Comparison of ENCODE assay signal across 8 cellular contexts in the genomic region with DNA sequence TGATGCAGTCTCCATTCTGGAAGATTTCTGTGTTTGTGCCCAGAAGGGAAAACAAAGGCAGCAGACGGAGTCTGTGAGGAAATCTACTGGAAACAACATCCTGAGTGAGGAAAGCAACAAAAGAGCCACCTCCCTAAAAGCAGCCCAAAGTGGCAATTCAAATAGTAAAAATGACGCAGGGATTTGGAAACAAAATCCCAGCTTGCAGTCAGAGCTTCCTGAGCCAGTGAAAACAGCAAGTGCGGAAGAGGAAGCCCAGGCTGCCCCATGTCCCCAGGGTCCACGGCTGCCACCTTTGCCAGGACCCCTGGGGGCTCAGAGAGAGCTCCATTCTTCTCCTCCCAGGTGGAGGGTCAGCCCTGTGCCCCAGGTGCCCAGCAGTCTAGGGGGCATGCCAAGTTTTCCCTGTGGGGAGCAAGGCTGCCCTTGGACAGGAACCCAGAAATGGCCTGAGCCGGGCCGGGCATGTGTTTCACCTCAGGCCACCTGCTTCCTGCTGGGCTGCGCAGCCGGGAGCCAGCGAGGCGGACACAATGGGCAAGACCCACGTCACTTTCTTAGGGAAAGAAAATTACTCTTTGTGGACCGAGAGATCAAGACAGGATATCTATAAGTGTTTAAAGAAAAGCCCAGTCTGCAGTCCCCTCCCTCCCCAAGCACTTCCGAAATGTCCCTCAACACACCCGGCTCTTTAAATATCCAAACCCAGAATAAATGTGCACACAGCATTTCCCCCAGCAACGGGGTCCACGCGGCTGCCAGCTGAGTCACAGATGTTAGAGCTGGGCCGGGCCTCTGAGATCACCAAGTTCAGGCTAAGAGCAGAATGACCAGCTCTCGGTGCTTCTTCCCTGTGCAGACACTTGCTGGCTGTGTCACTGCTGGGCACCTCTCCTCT.
DNase-seq lines count a peak whose midpoint lies in the region; ATAC-seq and TF ChIP-seq lines count a peak whose summit lies in the region.

No MANE protein-coding gene starts in this region.

- CTCF ChIA-PET in activated naive CD4-positive, alpha-beta T cell treated with anti-CD3 and anti-CD28 coated beads, Interleukin-2, amount 10 ng/mL, durations not matched to agents 7 days and 5 days (lab: Charles Lee), result no interaction called here

- DNase-seq in GM04503 (ENCODE audit: low read depth), result peak; percentile 62
- peak; percentile 70 for DNase-seq in UCSD-AML1 (lab: John Stamatoyannopoulos, UW; ENCODE audit: unreplicated experiment)
- DNase-seq in left ventricle myocardium inferior, result peak; percentile 86
- DNase-seq in retinal pigment epithelial cell (ENCODE audit: low read depth), result peak; percentile 5
- no peak for DNase-seq in activated naive CD4-positive, alpha-beta T cell treated with anti-CD3 and anti-CD28 coated beads, Interleukin-2, amount 10 ng/mL, durations not matched to agents 7 days and 5 days

- peaks cover 68% of the 10 kb centered on the region for H3K4me1 ChIP-seq in left ventricle myocardium inferior

- no peak overlapping the region for H3K4me3 Mint-ChIP-seq in activated naive CD4-positive, alpha-beta T cell treated with anti-CD3 and anti-CD28 coated beads, Interleukin-2, amount 10 ng/mL, durations not matched to agents 7 days and 5 days

- no peaks in the 10 kb centered on the region for H3K36me3 Mint-ChIP-seq in activated naive CD4-positive, alpha-beta T cell treated with anti-CD3 and anti-CD28 coated beads, Interleukin-2, amount 10 ng/mL, durations not matched to agents 7 days and 5 days

- intact Hi-C loops in left ventricle myocardium inferior (cut with micrococcal nuclease), result loop anchor here (2.0 kb wide), 1 partner anchor 67 kb away; no protein-coding TSS in a partner anchor

- H3K9me3 Mint-ChIP-seq in activated naive CD4-positive, alpha-beta T cell treated with anti-CD3 and anti-CD28 coated beads, Interleukin-2, amount 10 ng/mL, durations not matched to agents 7 days and 5 days, result peaks cover 3% of the 10 kb centered on the region

- H3K4me1 Mint-ChIP-seq in activated naive CD4-positive, alpha-beta T cell treated with anti-CD3 and anti-CD28 coated beads, Interleukin-2, amount 10 ng/mL, durations not matched to agents 7 days and 5 days, result no peaks in the 10 kb centered on the region

- peak overlapping the region; percentile 52 for H3K4me3 ChIP-seq in left ventricle myocardium inferior
- H3K4me3 ChIP-seq in retinal pigment epithelial cell (ENCODE audit: low read length), result no peak overlapping the region

- ATAC-seq in HG02588 (IDR thresholded peaks at IDR 0.05; ENCODE audit: unreplicated experiment) (no peak), HG03175 (IDR thresholded peaks at IDR 0.05; ENCODE audit: unreplicated experiment) (no peak), GM19023 (IDR thresholded peaks at IDR 0.05; ENCODE audit: unreplicated experiment) (no peak)

- TF ChIP-seq CTCF in left ventricle myocardium inferior (IDR thresholded peaks at IDR 0.05; ENCODE audit: borderline replicate concordance) (no peak), retinal pigment epithelial cell (conservative IDR thresholded peaks at IDR 0.05; ENCODE audit: low read depth, low read length) (no peak)

- H3K27me3 ChIP-seq in left ventricle myocardium inferior (ENCODE audit: low read depth), result no peaks in the 10 kb centered on the region

- H3K36me3 ChIP-seq in left ventricle myocardium inferior, result no peaks in the 10 kb centered on the region

- H3K27me3 Mint-ChIP-seq in activated naive CD4-positive, alpha-beta T cell treated with anti-CD3 and anti-CD28 coated beads, Interleukin-2, amount 10 ng/mL, durations not matched to agents 7 days and 5 days, result peaks cover 6% of the 10 kb centered on the region

- H3K27ac ChIP-seq in left ventricle myocardium inferior (replicated peaks), result peak overlapping the region; percentile 98

- H3K9me3 ChIP-seq in left ventricle myocardium inferior (replicated peaks), result no peaks in the 10 kb centered on the region

- H3K27ac Mint-ChIP-seq in activated naive CD4-positive, alpha-beta T cell treated with anti-CD3 and anti-CD28 coated beads, Interleukin-2, amount 10 ng/mL, durations not matched to agents 7 days and 5 days, result no peak overlapping the region
